ENCODE assay signal across 2 cellular contexts in genomic region chr1:92016720-92017316, GRCh38.
TF ChIP-seq lines count a peak whose summit lies in the region.

No MANE protein-coding gene starts in this region.

TF ChIP-seq in GM23338, 12 proteins besides CTCF, POLR2A, EP300 and RAD21:
- TF ChIP-seq, protein P1, sequence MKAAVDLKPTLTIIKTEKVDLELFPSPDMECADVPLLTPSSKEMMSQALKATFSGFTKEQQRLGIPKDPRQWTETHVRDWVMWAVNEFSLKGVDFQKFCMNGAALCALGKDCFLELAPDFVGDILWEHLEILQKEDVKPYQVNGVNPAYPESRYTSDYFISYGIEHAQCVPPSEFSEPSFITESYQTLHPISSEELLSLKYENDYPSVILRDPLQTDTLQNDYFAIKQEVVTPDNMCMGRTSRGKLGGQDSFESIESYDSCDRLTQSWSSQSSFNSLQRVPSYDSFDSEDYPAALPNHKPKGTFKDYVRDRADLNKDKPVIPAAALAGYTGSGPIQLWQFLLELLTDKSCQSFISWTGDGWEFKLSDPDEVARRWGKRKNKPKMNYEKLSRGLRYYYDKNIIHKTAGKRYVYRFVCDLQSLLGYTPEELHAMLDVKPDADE (IDR thresholded peaks at IDR 0.05): no peak

TF ChIP-seq in H1, 55 proteins besides CTCF, POLR2A, EP300 and RAD21:
- no peak for TF ChIP-seq POLR2AphosphoS5 (IDR thresholded peaks at IDR 0.05; ENCODE audit: low read depth, low read length)
- TF ChIP-seq FOSL1 (IDR thresholded peaks at IDR 0.05; ENCODE audit: insufficient read depth, low read depth, low read length): no peak
- no peak for TF ChIP-seq SP2 (IDR thresholded peaks at IDR 0.05; ENCODE audit: low read length)
- no peak for TF ChIP-seq POU5F1 (IDR thresholded peaks at IDR 0.05; ENCODE audit: low read depth, low read length)
- no peak for TF ChIP-seq CEBPB (IDR thresholded peaks at IDR 0.05; ENCODE audit: low read depth, low read length)
- no peak for TF ChIP-seq TEAD4 (IDR thresholded peaks at IDR 0.05; ENCODE audit: low read depth, low read length)
- no peak for TF ChIP-seq SUZ12 (IDR thresholded peaks at IDR 0.05; ENCODE audit: low read length)
- TF ChIP-seq KDM5A (IDR thresholded peaks at IDR 0.05; ENCODE audit: low read length): no peak
- TF ChIP-seq YY1 (IDR thresholded peaks at IDR 0.05; ENCODE audit: low read depth, low read length): no peak
- TF ChIP-seq JUN (IDR thresholded peaks at IDR 0.05; ENCODE audit: low read depth, low read length): no peak
- no peak for TF ChIP-seq RBBP5 (IDR thresholded peaks at IDR 0.05; ENCODE audit: borderline replicate concordance, low read depth, low read length)
- TF ChIP-seq KDM1A (IDR thresholded peaks at IDR 0.05; ENCODE audit: borderline replicate concordance, low read length): no peak
- TF ChIP-seq PHF8 (conservative IDR thresholded peaks at IDR 0.05; ENCODE audit: low read depth, low read length): no peak
